Comparison of ENCODE assay signal across 9 cellular contexts in genomic region chr14:104797112-104798044, GRCh38. TPM values are rescaled to one million over a fixed set of nuclear protein-coding genes. Genes with fewer than 3 reads are reported as not detected.
A peak's percentile ranks its signal among the peaks of the same experiment; 100 is the strongest.
DNase-seq lines count a peak whose midpoint lies in the region; ATAC-seq, FAIRE-seq and TF ChIP-seq lines count a peak whose summit lies in the region.
"Had no signal": no experiment of that assay in that cellular context is flagged by ENCODE, and none has a peak within 500 bp of the region (broad histone marks: within the 10 kb centered on the region; RNA-seq: fewer than 3 reads in every experiment).

No MANE protein-coding gene starts in this region.

- H3K4me1 ChIP-seq in left ventricle myocardium inferior (peaks cover 88% of the 10 kb centered on the region), small intestine (ENCODE audit: control insufficient read depth in 2 of 2, insufficient read depth in 1 of 2, low read depth in 1 of 2, low read length in 1 of 2) (peaks cover 2 to 15% of the 10 kb centered on the region in 2 donors)

- no peak for ATAC-seq in HG03342 (IDR thresholded peaks at IDR 0.05; ENCODE audit: unreplicated experiment)

- no peak for FAIRE-seq in small intestine (lab: Jason Lieb, UNC)
- FAIRE-seq: GM18507 had no signal

- no peaks in the 10 kb centered on the region for H3K9me3 ChIP-seq in left ventricle myocardium inferior (replicated peaks)
- H3K9me3 ChIP-seq in small intestine (ENCODE audit: control insufficient read depth, low read depth), result no peaks in the 10 kb centered on the region

- intact Hi-C loops in left ventricle myocardium inferior (cut with micrococcal nuclease), result no loop called here

- DNase-seq in NCI-H1694 (lab: John Stamatoyannopoulos, UW), result peak; percentile 32
- DNase-seq in NCI-H1694 treated with DMSO at 0.1 percent for 48 hours (lab: John Stamatoyannopoulos, UW), result no peak
- peak; percentile 31 to 80 for DNase-seq in SHP77 (lab: John Stamatoyannopoulos, UW)
- peak; percentile 57 for DNase-seq in left ventricle myocardium inferior
- DNase-seq in small intestine, result peak; percentile 40
- no peak for DNase-seq in GM10266 (ENCODE audit: extremely low spot score)
- no peak for DNase-seq in KBM-7

- in situ Hi-C loops in KBM-7 (cut with MboI; ENCODE audit: low pct_unique_long_range_greater_than_20kb, low sequenced_read_pairs), result no loop called here

- no peak for TF ChIP-seq CTCF in left ventricle myocardium inferior (IDR thresholded peaks at IDR 0.05; ENCODE audit: borderline replicate concordance)
- TF ChIP-seq CTCF in GM10266 (IDR thresholded peaks at IDR 0.05; ENCODE audit: control insufficient read depth, insufficient read depth, low read depth, missing control alignments), result no peak

- H3K27me3 ChIP-seq in left ventricle myocardium inferior (ENCODE audit: low read depth), result no peaks in the 10 kb centered on the region
- H3K27me3 ChIP-seq in small intestine (ENCODE audit: control insufficient read depth in 2 of 2, insufficient read depth in 2 of 2, low read length in 2 of 2), result no peaks in the 10 kb centered on the region

- WGBS in small intestine, 3 donors, result 22 to 42% (median 38%) methylated on average over 18 of the region's 18 CpGs

- H3K27ac ChIP-seq in left ventricle myocardium inferior (replicated peaks), result peak overlapping the region; percentile 99
- peak overlapping the region in 1 of 2 donors; percentile 60 for H3K27ac ChIP-seq in small intestine (ENCODE audit: low read depth in 1 of 2, low read length in 1 of 2)

- H3K4me3 ChIP-seq in left ventricle myocardium inferior (no peak overlapping the region), small intestine (ENCODE audit: low read depth in 1 of 2, low read length in 2 of 2) (no peak overlapping the region)

- H3K36me3 ChIP-seq in left ventricle myocardium inferior (no peaks in the 10 kb centered on the region), small intestine (ENCODE audit: control insufficient read depth in 2 of 2, insufficient read depth in 2 of 2, low read length in 2 of 2) (no peaks in the 10 kb centered on the region)

RNA-seq across cellular contexts. Expression of gene AKT1, which starts 1.8 kb away (rescaled TPM):
- 144 TPM for total RNA-seq in left ventricle myocardium inferior
- polyA plus RNA-seq in small intestine, result 10 to 100 TPM; 72.4 to 95.9 (median 74.5) TPM

RNA-seq across cellular contexts. Expression of gene ZBTB42, which starts 3.5 kb away (rescaled TPM):
- 5.7 TPM for total RNA-seq in left ventricle myocardium inferior
- polyA plus RNA-seq in small intestine, result 1 to 10 TPM; 2.7 to 6.6 (median 4.2) TPM

RNA-seq across cellular contexts. Expression of gene SIVA1, which starts 44.4 kb away (rescaled TPM):
- 55.6 TPM for total RNA-seq in left ventricle myocardium inferior
- polyA plus RNA-seq in small intestine, result 100 to 1,000 TPM; 104 to 269 (median 177) TPM

Comparison
In these comparisons a context has a peak if more than half of its experiments do, and no peak if none do; other contexts are left out.
1. DNase-seq: peak in NCI-H1694 (single experiment), SHP77 (2 of 2), left ventricle myocardium inferior (single experiment) and small intestine (single experiment); none in NCI-H1694 treated with DMSO at 0.1 percent for 48 hours (single experiment), GM10266 (single experiment) and KBM-7 (single experiment).